In genomic region chr12:108853426-108853825, GRCh38 we compare ENCODE assay signal across 11 cellular contexts. TPM values are rescaled to one million over a fixed set of nuclear protein-coding genes. Genes with fewer than 3 reads are reported as not detected.
DNase-seq lines count a peak whose midpoint lies in the region; ATAC-seq and TF ChIP-seq lines count a peak whose summit lies in the region.
"Had no signal": no experiment of that assay in that cellular context is flagged by ENCODE, and none has a peak within 500 bp of the region (broad histone marks: within the 10 kb centered on the region; RNA-seq: fewer than 3 reads in every experiment).

No MANE protein-coding gene starts in this region.

- BruUV-seq in mammary epithelial cell (replicated peaks; lab: Mats Ljungman, UMichigan) = no TSS peak

- H3K9me3 ChIP-seq in mammary epithelial cell (replicated peaks; ENCODE audit: insufficient read depth, low read length) (no peaks in the 10 kb centered on the region), mucosa of rectum (ENCODE audit: control insufficient read depth in 2 of 2, low read length in 2 of 2) (no peaks in the 10 kb centered on the region), tibial artery (no peaks in the 10 kb centered on the region)

- peak overlapping the region; percentile 97 for H3K27ac ChIP-seq in mammary epithelial cell (ENCODE audit: insufficient read depth, low read depth, low read length)
- peak overlapping the region; percentile 78 to 89 for H3K27ac ChIP-seq in mucosa of rectum (ENCODE audit: low read depth in 2 of 2, low read length in 2 of 2)
- peak overlapping the region; percentile 89 to 98 for H3K27ac ChIP-seq in tibial artery

- no peak overlapping the region for H3K4me3 Mint-ChIP-seq in activated CD4-positive, alpha-beta memory T cell treated with anti-CD3 and anti-CD28 coated beads, Interleukin-2, amount 10 ng/mL, durations not matched to agents 7 days and 5 days
- H3K4me3 Mint-ChIP-seq in activated CD4-positive, alpha-beta memory T cell treated with anti-CD3 and anti-CD28 coated beads for 36 hours = no peak overlapping the region

- no peak for DNase-seq in activated CD4-positive, alpha-beta memory T cell treated with anti-CD3 and anti-CD28 coated beads, Interleukin-2, amount 10 ng/mL, durations not matched to agents 7 days and 5 days
- no peak for DNase-seq in activated CD4-positive, alpha-beta memory T cell treated with anti-CD3 and anti-CD28 coated beads for 36 hours
- DNase-seq in mammary epithelial cell = no peak
- DNase-seq in tibial artery = no peak
- no peak for DNase-seq in HK-2 (ENCODE audit: unreplicated experiment)
- DNase-seq in ACHN = no peak
- DNase-seq: stimulated activated naive CD4-positive, alpha-beta T cell had no signal

- no peak overlapping the region for H3K9ac ChIP-seq in mammary epithelial cell (ENCODE audit: insufficient read depth, low read length)
- H3K9ac ChIP-seq in mucosa of rectum (ENCODE audit: low read depth in 1 of 2, low read length in 2 of 2) = no peak overlapping the region

- H3K36me3 Mint-ChIP-seq in activated CD4-positive, alpha-beta memory T cell treated with anti-CD3 and anti-CD28 coated beads, Interleukin-2, amount 10 ng/mL, durations not matched to agents 7 days and 5 days (ENCODE audit: low read depth) = peaks cover 46% of the 10 kb centered on the region
- H3K36me3 Mint-ChIP-seq in activated CD4-positive, alpha-beta memory T cell treated with anti-CD3 and anti-CD28 coated beads for 36 hours = peaks cover 21% of the 10 kb centered on the region

- TF ChIP-seq CTCF in mammary epithelial cell (conservative IDR thresholded peaks at IDR 0.05 in 1 of 2, IDR thresholded peaks at IDR 0.05 in 1 of 2; ENCODE audit: extremely low read depth in 1 of 2, insufficient read depth in 1 of 2, low read depth in 1 of 2, low read length in 2 of 2) (no peak), tibial artery (IDR thresholded peaks at IDR 0.05) (no peak)

- peak overlapping the region; percentile 26 for H3K27ac Mint-ChIP-seq in activated CD4-positive, alpha-beta memory T cell treated with anti-CD3 and anti-CD28 coated beads, Interleukin-2, amount 10 ng/mL, durations not matched to agents 7 days and 5 days
- H3K27ac Mint-ChIP-seq in activated CD4-positive, alpha-beta memory T cell treated with anti-CD3 and anti-CD28 coated beads for 36 hours = no peak overlapping the region

- H3K27me3 ChIP-seq in mammary epithelial cell (ENCODE audit: insufficient read depth, low read length) (no peaks in the 10 kb centered on the region), mucosa of rectum (ENCODE audit: control insufficient read depth in 2 of 2, insufficient read depth in 2 of 2, low read length in 2 of 2) (no peaks in the 10 kb centered on the region), tibial artery (no peaks in the 10 kb centered on the region)

- POLR2A ChIA-PET in activated CD4-positive, alpha-beta memory T cell treated with anti-CD3 and anti-CD28 coated beads, Interleukin-2, amount 10 ng/mL, durations not matched to agents 7 days and 5 days (lab: Charles Lee) = no interaction called here
- POLR2A ChIA-PET in activated CD4-positive, alpha-beta memory T cell treated with anti-CD3 and anti-CD28 coated beads for 36 hours (lab: Charles Lee) = no interaction called here

- peaks cover 84% of the 10 kb centered on the region for H3K79me2 ChIP-seq in mammary epithelial cell (ENCODE audit: insufficient read depth, low read length)

- no peak overlapping the region for H2AFZ ChIP-seq in mammary epithelial cell (ENCODE audit: low read depth, low read length)

- CTCF ChIA-PET in activated CD4-positive, alpha-beta memory T cell treated with anti-CD3 and anti-CD28 coated beads, Interleukin-2, amount 10 ng/mL, durations not matched to agents 7 days and 5 days (lab: Charles Lee) = interaction anchor here (0.7 kb wide), 1 partner anchor 1755 kb away, joined by 5 read pairs; no protein-coding TSS in a partner anchor
- CTCF ChIA-PET in activated CD4-positive, alpha-beta memory T cell treated with anti-CD3 and anti-CD28 coated beads for 36 hours (lab: Charles Lee) = no interaction called here
- CTCF ChIA-PET in mammary epithelial cell (lab: Charles Lee; ENCODE audit: low non-redundant PET) = interaction anchor here (0.6 kb wide), 1 partner anchor 47 kb away, joined by 4 read pairs; no protein-coding TSS in a partner anchor

- dilution Hi-C loops in mammary epithelial cell (cut with HindIII; ENCODE audit: low sequenced_read_pairs) = no loop called here

- in situ Hi-C loops in mammary epithelial cell (cut with MboI; ENCODE audit: low sequenced_read_pairs in 2 of 2) = no loop called here
- in situ Hi-C loops in ACHN (cut with HindIII; ENCODE audit: low pct_ligation_motif_present, low pct_unique_long_range_greater_than_20kb, low sequenced_read_pairs) = no loop called here

- H3K4me3 ChIP-seq in mammary epithelial cell (replicated peaks in 1 of 3; ENCODE audit: insufficient read depth in 1 of 3, low read depth in 2 of 3, low read length in 3 of 3) = no peak overlapping the region
- H3K4me3 ChIP-seq in mucosa of rectum (ENCODE audit: low read length in 2 of 2) = no peak overlapping the region
- peak overlapping the region in 1 of 2 donors; percentile 17 for H3K4me3 ChIP-seq in tibial artery

- no peaks in the 10 kb centered on the region for H3K27me3 Mint-ChIP-seq in activated CD4-positive, alpha-beta memory T cell treated with anti-CD3 and anti-CD28 coated beads, Interleukin-2, amount 10 ng/mL, durations not matched to agents 7 days and 5 days
- H3K27me3 Mint-ChIP-seq in activated CD4-positive, alpha-beta memory T cell treated with anti-CD3 and anti-CD28 coated beads for 36 hours = no peaks in the 10 kb centered on the region

- 92% methylated on average over 10 of the region's 10 CpGs for WGBS in mammary epithelial cell (ENCODE audit: low coverage, missing lambda C conversion rate)

- H3K36me3 ChIP-seq in mammary epithelial cell (ENCODE audit: insufficient read depth, low read length) (peaks cover 27% of the 10 kb centered on the region), mucosa of rectum (ENCODE audit: control insufficient read depth in 2 of 2, insufficient read depth in 2 of 2, low read length in 2 of 2) (peaks cover 7 to 13% of the 10 kb centered on the region in 2 donors), tibial artery (peaks cover 3 to 16% (median 9%) of the 10 kb centered on the region in 3 donors)

- no peak for ATAC-seq in GM21723 (IDR thresholded peaks at IDR 0.05; ENCODE audit: unreplicated experiment)

- no peaks in the 10 kb centered on the region for H3K9me3 Mint-ChIP-seq in activated CD4-positive, alpha-beta memory T cell treated with anti-CD3 and anti-CD28 coated beads, Interleukin-2, amount 10 ng/mL, durations not matched to agents 7 days and 5 days
- peaks cover 8% of the 10 kb centered on the region for H3K9me3 Mint-ChIP-seq in activated CD4-positive, alpha-beta memory T cell treated with anti-CD3 and anti-CD28 coated beads for 36 hours

- H3K4me1 ChIP-seq in mammary epithelial cell (ENCODE audit: insufficient read depth, low read length) (peaks cover 23% of the 10 kb centered on the region), mucosa of rectum (ENCODE audit: control insufficient read depth in 2 of 2, insufficient read depth in 2 of 2, low read length in 2 of 2) (peaks cover 25 to 31% of the 10 kb centered on the region in 2 donors), tibial artery (peaks cover 0 to 80% (median 42%) of the 10 kb centered on the region in 4 donors)

- H3K4me1 Mint-ChIP-seq in activated CD4-positive, alpha-beta memory T cell treated with anti-CD3 and anti-CD28 coated beads, Interleukin-2, amount 10 ng/mL, durations not matched to agents 7 days and 5 days = peaks cover 50% of the 10 kb centered on the region
- H3K4me1 Mint-ChIP-seq in activated CD4-positive, alpha-beta memory T cell treated with anti-CD3 and anti-CD28 coated beads for 36 hours (ENCODE audit: low read depth) = peaks cover 43% of the 10 kb centered on the region

- H3K4me2 ChIP-seq in mammary epithelial cell (ENCODE audit: insufficient read depth, low read depth, low read length) = no peak overlapping the region

- H4K20me1 ChIP-seq in mammary epithelial cell (ENCODE audit: insufficient read depth, low read length) = no peaks in the 10 kb centered on the region

- intact Hi-C loops in activated CD4-positive, alpha-beta memory T cell treated with anti-CD3 and anti-CD28 coated beads for 36 hours (cut with micrococcal nuclease) = loop anchor here (10.0 kb wide), 1 partner anchor 721 kb away; the partner anchor contains the start of genes MMAB and MVK
- intact Hi-C loops in mammary epithelial cell (cut with micrococcal nuclease) (loop anchor here (10.0 kb wide), 1 partner anchor 241 kb away; the partner anchor contains the start of genes ALKBH2 and UNG), tibial artery (cut with DNase I; ENCODE audit: low total_unique reads) (loop anchor here (5.0 kb wide), 2 partner anchors 51 to 121 kb away; partner anchors contain the start of gene CORO1C)

RNA-seq across cellular contexts. Expression of gene SSH1, which starts 4.0 kb away (rescaled TPM):
- total RNA-seq in activated CD4-positive, alpha-beta memory T cell treated with anti-CD3 and anti-CD28 coated beads, Interleukin-2, amount 10 ng/mL, durations not matched to agents 7 days and 5 days = 10 to 100 TPM; 56.7 to 57.4 TPM
- 10 to 100 TPM; 27.4 to 30.2 TPM for total RNA-seq in activated CD4-positive, alpha-beta memory T cell treated with anti-CD3 and anti-CD28 coated beads for 36 hours
- total RNA-seq in mammary epithelial cell = 10 to 100 TPM; 29.3 to 88.6 TPM
- 20.8 TPM for polyA plus RNA-seq in mammary epithelial cell
- 43.7 TPM for polyA minus RNA-seq in mammary epithelial cell

RNA-seq across cellular contexts. Expression of gene DAO, which starts 26.5 kb away (rescaled TPM):
- not detected for total RNA-seq in activated CD4-positive, alpha-beta memory T cell treated with anti-CD3 and anti-CD28 coated beads, Interleukin-2, amount 10 ng/mL, durations not matched to agents 7 days and 5 days
- total RNA-seq in activated CD4-positive, alpha-beta memory T cell treated with anti-CD3 and anti-CD28 coated beads for 36 hours = not detected
- total RNA-seq in mammary epithelial cell = not detected
- polyA plus RNA-seq in mammary epithelial cell = not detected
- polyA minus RNA-seq in mammary epithelial cell = not detected
- total RNA-seq: A172, kidney epithelial cell had no signal
